Comparison of ENCODE assay signal across 8 cellular contexts in genomic region chr17:63932008-63932561, GRCh38. TPM values are rescaled to one million over a fixed set of nuclear protein-coding genes. Genes with fewer than 3 reads are reported as not detected.
DNase-seq lines count a peak whose midpoint lies in the region; ATAC-seq and TF ChIP-seq lines count a peak whose summit lies in the region.

TSS of gene CD79B (minus strand) at chr17:63932331. CDS start at chr17:63932261, 70 bp downstream.

- no peak within 1 kb of the TSS for H3K4me3 ChIP-seq in ovary

- peak; percentile 73 for DNase-seq in activated CD4-positive, alpha-beta T cell treated with anti-CD3 and anti-CD28 coated beads for 36 hours
- peak; percentile 48 to 56 (median 52) for DNase-seq in immature natural killer cell
- DNase-seq in osteocyte (ENCODE audit: extremely low spot score, unreplicated experiment), result no peak
- no peak for DNase-seq in SW 1271 (lab: John Stamatoyannopoulos, UW)
- no peak for DNase-seq in NCI-H1694 treated with DMSO at 0.1 percent for 48 hours (lab: John Stamatoyannopoulos, UW)
- no peak for DNase-seq in ovary

- no peaks in the 10 kb centered on the region for H3K4me1 ChIP-seq in ovary (ENCODE audit: insufficient read depth)

- peak within 1 kb of the TSS; percentile 88 for H3K4me3 Mint-ChIP-seq in activated CD4-positive, alpha-beta T cell treated with anti-CD3 and anti-CD28 coated beads for 36 hours
- H3K4me3 Mint-ChIP-seq in immature natural killer cell (peak within 1 kb of the TSS; percentile 86 to 94 (median 92)), osteocyte (ENCODE audit: unreplicated experiment) (no peak within 1 kb of the TSS)

- TF ChIP-seq EP300 in ovary (IDR thresholded peaks at IDR 0.05), result no peak

- WGBS in ovary, 3 donors, result 75 to 86% (median 80%) methylated on average over 16 to 19 of the region's 19 CpGs

- H3K36me3 Mint-ChIP-seq in activated CD4-positive, alpha-beta T cell treated with anti-CD3 and anti-CD28 coated beads for 36 hours (ENCODE audit: low read depth), result no peaks in the 10 kb centered on the region
- H3K36me3 Mint-ChIP-seq in immature natural killer cell (peaks cover 0 to 4% (median 0%) of the 10 kb centered on the region in 3 donors), osteocyte (ENCODE audit: unreplicated experiment) (no peaks in the 10 kb centered on the region)

- in situ Hi-C loops in GM18951 (cut with MboI; ENCODE audit: low sequenced_read_pairs, unreplicated experiment), result no loop called here

- H3K27me3 ChIP-seq in ovary, result no peaks in the 10 kb centered on the region

- TF ChIP-seq CTCF in osteocyte (IDR thresholded peaks at IDR 0.05) (no peak), ovary (IDR thresholded peaks at IDR 0.05) (no peak)

- peak within 1 kb of the TSS; percentile 93 for H3K27ac Mint-ChIP-seq in activated CD4-positive, alpha-beta T cell treated with anti-CD3 and anti-CD28 coated beads for 36 hours
- H3K27ac Mint-ChIP-seq in immature natural killer cell (peak within 1 kb of the TSS; percentile 88 to 95 (median 92)), osteocyte (ENCODE audit: unreplicated experiment) (no peak within 1 kb of the TSS)

- H3K27ac ChIP-seq in ovary, result no peak within 1 kb of the TSS

- intact Hi-C loops in activated CD4-positive, alpha-beta T cell treated with anti-CD3 and anti-CD28 coated beads for 36 hours (cut with DNase I, micrococcal nuclease), result no loop called here
- intact Hi-C loops in ovary (cut with DNase I), result loop anchor here in 1 of 4 donors (10.0 kb wide), 1 partner anchor 353 kb away; no protein-coding TSS in a partner anchor

- ATAC-seq in HG02870 (IDR thresholded peaks at IDR 0.05; ENCODE audit: unreplicated experiment), result peak; percentile 79
- peak; percentile 85 for ATAC-seq in activated CD4-positive, alpha-beta T cell treated with anti-CD3 and anti-CD28 coated beads for 36 hours

- H3K4me1 Mint-ChIP-seq in activated CD4-positive, alpha-beta T cell treated with anti-CD3 and anti-CD28 coated beads for 36 hours, result peaks cover 15% of the 10 kb centered on the region
- H3K4me1 Mint-ChIP-seq in immature natural killer cell (peaks cover 24 to 29% of the 10 kb centered on the region in 2 donors), osteocyte (ENCODE audit: unreplicated experiment) (peaks cover 4% of the 10 kb centered on the region)

- H3K36me3 ChIP-seq in ovary, result no peaks in the 10 kb centered on the region

- CTCF ChIA-PET in activated CD4-positive, alpha-beta T cell treated with anti-CD3 and anti-CD28 coated beads for 36 hours (lab: Charles Lee), result interaction anchor here (1.0 to 2.6 kb wide), 10 partner anchors 13 to 202 kb away, joined by 3 to 16 read pairs (median 4); partner anchors contain the start of gene GH1

- POLR2A ChIA-PET in activated CD4-positive, alpha-beta T cell treated with anti-CD3 and anti-CD28 coated beads for 36 hours (lab: Charles Lee), result interaction anchor here (0.6 kb wide), 1 partner anchor 286 kb away, joined by 4 read pairs; no protein-coding TSS in a partner anchor

- H3K9me3 ChIP-seq in ovary, result no peaks in the 10 kb centered on the region

- no peaks in the 10 kb centered on the region for H3K27me3 Mint-ChIP-seq in activated CD4-positive, alpha-beta T cell treated with anti-CD3 and anti-CD28 coated beads for 36 hours
- peaks cover 0 to 5% (median 3%) of the 10 kb centered on the region in 3 donors for H3K27me3 Mint-ChIP-seq in immature natural killer cell (ENCODE audit: low read depth in 3 of 3)
- H3K27me3 Mint-ChIP-seq in osteocyte (ENCODE audit: unreplicated experiment), result peaks cover 16% of the 10 kb centered on the region

- no peaks in the 10 kb centered on the region for H3K9me3 Mint-ChIP-seq in activated CD4-positive, alpha-beta T cell treated with anti-CD3 and anti-CD28 coated beads for 36 hours (ENCODE audit: low read depth)
- H3K9me3 Mint-ChIP-seq in immature natural killer cell (no peaks in the 10 kb centered on the region), osteocyte (ENCODE audit: unreplicated experiment) (no peaks in the 10 kb centered on the region)

- TF ChIP-seq POLR2A in GM18951 (IDR thresholded peaks at IDR 0.05; ENCODE audit: extremely low read depth, insufficient read depth, insufficient read length), result peak; percentile 97
- TF ChIP-seq POLR2A in ovary (IDR thresholded peaks at IDR 0.05), result no peak

RNA-seq across cellular contexts. Expression of gene CD79B, which starts in this region (rescaled TPM):
- 10 to 100 TPM; 19.8 to 28.0 TPM for total RNA-seq in activated CD4-positive, alpha-beta T cell treated with anti-CD3 and anti-CD28 coated beads for 36 hours
- polyA plus RNA-seq in immature natural killer cell (10 to 100 TPM; 45.8 to 67.3 (median 51.9) TPM), ovary (1 to 10 TPM in 1 of 2 donors, under 1 TPM in 1; 0.77 to 2.0 TPM)
- total RNA-seq in osteocyte (not detected in 2 replicates), ovary (1 to 10 TPM in 3 of 7 donors, under 1 TPM in 4; 0.48 to 2.0 (median 0.92) TPM)

Comparison
In these comparisons a context has a peak if more than half of its experiments do, and no peak if none do; other contexts are left out.
1. RNA of gene CD79B (total RNA-seq): 19.8 to 28.0 TPM in activated CD4-positive, alpha-beta T cell treated with anti-CD3 and anti-CD28 coated beads for 36 hours; 0.48 to 2.0 TPM in ovary and not detected in osteocyte; every median in the first group is over 4 times any median in the second.
2. RNA of gene CD79B (polyA plus RNA-seq): 45.8 to 67.3 TPM in immature natural killer cell; 0.77 to 2.0 TPM in ovary; every median in the first group is over 10 times any median in the second.
3. DNase-seq: peak in activated CD4-positive, alpha-beta T cell treated with anti-CD3 and anti-CD28 coated beads for 36 hours (single experiment) and immature natural killer cell (3 of 3); none in osteocyte (single experiment), SW 1271 (0 of 2), NCI-H1694 treated with DMSO at 0.1 percent for 48 hours (single experiment) and ovary (0 of 5).